ENCODE assay signal across 33 cellular contexts in genomic region chr7:126996659-126997058, GRCh38.
"Had no signal": no experiment of that assay in that cellular context is flagged by ENCODE, and none has a peak within 500 bp of the region (broad histone marks: within the 10 kb centered on the region; RNA-seq: fewer than 3 reads in every experiment).

No MANE protein-coding gene starts in this region.

- H3K27me3 ChIP-seq: adrenal gland, body of pancreas, brain microvascular endothelial cell had no signal

- DNase-seq: activated B cell treated with CpG ODN at 0.5 μM for 24 hours; activated CD4-positive, alpha-beta memory T cell treated with anti-CD3 and anti-CD28 coated beads for 36 hours; activated CD4-positive, alpha-beta T cell treated with anti-CD3 and anti-CD28 coated beads for 4 hours; activated CD4-positive, alpha-beta T cell treated with anti-CD3 and anti-CD28 coated beads, Interleukin-2, amount 10 ng/mL, durations not matched to agents 24 days and 14 days; activated CD4-positive, alpha-beta T cell treated with anti-CD3 and anti-CD28 coated beads, Interleukin-2, amount 50 U/mL, for 1 hour; activated CD4-positive, alpha-beta T cell treated with anti-CD3 and anti-CD28 coated beads, Interleukin-2, amount 50 U/mL, for 4 hours; activated CD4-positive, CD25-positive, alpha-beta regulatory T cell treated with anti-CD3 and anti-CD28 coated beads, Interleukin-2, amount 50 U/mL, for 72 hours; activated CD8-positive, alpha-beta memory T cell treated with anti-CD3 and anti-CD28 coated beads, Interleukin-2, amount 50 U/mL, for 4 hours; activated CD8-positive, alpha-beta T cell treated with anti-CD3 and anti-CD28 coated beads for 36 hours; activated effector memory CD4-positive, alpha-beta T cell treated with anti-CD3 and anti-CD28 coated beads, Interleukin-2, amount 50 U/mL, for 16 hours; activated gamma-delta T cell treated with Interleukin-2 at 50 U/mL for 16 hours; activated naive CD4-positive, alpha-beta T cell; activated naive CD4-positive, alpha-beta T cell treated with anti-CD3 and anti-CD28 coated beads for 36 hours; activated naive CD4-positive, alpha-beta T cell treated with anti-CD3 and anti-CD28 coated beads, Interleukin-2, amount 50 U/mL, for 16 hours; activated naive CD8-positive, alpha-beta T cell treated with anti-CD3 and anti-CD28 coated beads for 36 hours; activated T-cell treated with anti-CD3 and anti-CD28 coated beads for 4 hours; activated T-cell treated with anti-CD3 and anti-CD28 coated beads, Interleukin-2, amount 50 U/mL, for 1 hour; activated T-cell treated with anti-CD3 and anti-CD28 coated beads, Interleukin-2, amount 50 U/mL, for 4 hours; activated T-cell treated with anti-CD3 and anti-CD28 coated beads, Interleukin-2, amount 50 U/mL, for 72 hours; adrenal gland; amniotic stem cell; aorta; body of pancreas; brain microvascular endothelial cell; central memory CD4-positive, alpha-beta T cell; T-helper 2 cell; T-helper 9 cell had no signal

- FAIRE-seq: astrocyte, TTC549 had no signal

- H3K36me3 ChIP-seq: adrenal gland, brain microvascular endothelial cell, breast epithelium had no signal

- H3K27ac ChIP-seq: adrenal gland, body of pancreas, brain microvascular endothelial cell, breast epithelium, VCaP had no signal

- ATAC-seq: activated CD8-positive, alpha-beta T cell treated with anti-CD3 and anti-CD28 coated beads for 36 hours; activated naive CD4-positive, alpha-beta T cell treated with anti-CD3 and anti-CD28 coated beads, Interleukin-2, amount 50 U/mL, for 72 hours; activated T-cell treated with anti-CD3 and anti-CD28 coated beads, Interleukin-2, amount 50 U/mL, for 4 hours; activated T-cell treated with anti-CD3 and anti-CD28 coated beads, Interleukin-2, amount 50 U/mL, for 72 hours; activated T-helper 17 cell treated with anti-CD3 and anti-CD28 coated beads, Interleukin-2, amount 50 U/mL, for 72 hours; body of pancreas had no signal

- H3K9me3 ChIP-seq: adrenal gland, body of pancreas, breast epithelium had no signal

- H3K4me1 ChIP-seq: adrenal gland, body of pancreas, breast epithelium had no signal

- H3K4me3 ChIP-seq: adrenal gland, body of pancreas, breast epithelium had no signal
